21 cellular contexts compared by ENCODE assay signal in the genomic region with DNA sequence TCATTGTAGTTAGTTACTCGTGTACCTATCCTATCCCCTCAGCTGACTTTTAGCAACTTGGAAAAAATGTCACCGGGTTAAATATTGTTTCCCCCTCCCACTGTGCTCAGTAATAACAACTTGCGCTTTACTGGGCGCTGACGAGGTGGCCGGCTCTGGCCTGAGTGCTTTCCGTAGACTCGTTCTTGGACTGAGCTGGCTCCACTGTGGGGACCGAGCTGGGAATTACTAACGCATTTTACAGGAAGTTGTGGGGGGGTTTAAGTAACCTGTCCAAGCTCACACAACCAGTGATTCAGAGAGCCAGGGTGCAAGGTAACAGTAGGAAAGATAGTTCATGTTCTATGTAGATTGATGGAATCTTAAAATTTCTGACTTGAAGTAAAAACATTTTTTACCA.
DNase-seq lines count a peak whose midpoint lies in the region; ATAC-seq and TF ChIP-seq lines count a peak whose summit lies in the region.
"Had no signal": no experiment of that assay in that cellular context is flagged by ENCODE, and none has a peak within 500 bp of the region (broad histone marks: within the 10 kb centered on the region; RNA-seq: fewer than 3 reads in every experiment).

No MANE protein-coding gene starts in this region.

- TF ChIP-seq CTCF in choroid plexus epithelial cell (conservative IDR thresholded peaks at IDR 0.05; ENCODE audit: low read depth, low read length), result no peak
- TF ChIP-seq CTCF in nephron (IDR thresholded peaks at IDR 0.05; ENCODE audit: unreplicated experiment in 3 of 3), result no peak
- no peak for TF ChIP-seq CTCF in type B pancreatic cell (conservative IDR thresholded peaks at IDR 0.05)

- peaks cover 4% of the 10 kb centered on the region for H3K36me3 Mint-ChIP-seq in nephron (ENCODE audit: low read depth)
- no peaks in the 10 kb centered on the region for H3K36me3 Mint-ChIP-seq in type B pancreatic cell
- H3K36me3 Mint-ChIP-seq: CD8-positive, alpha-beta memory T cell had no signal

- peaks cover 4% of the 10 kb centered on the region for H3K27me3 Mint-ChIP-seq in nephron (ENCODE audit: low read depth)
- no peaks in the 10 kb centered on the region for H3K27me3 Mint-ChIP-seq in type B pancreatic cell

- H3K4me3 Mint-ChIP-seq in nephron (no peak overlapping the region), type B pancreatic cell (no peak overlapping the region)
- H3K4me3 Mint-ChIP-seq: CD8-positive, alpha-beta memory T cell had no signal

- H3K4me1 Mint-ChIP-seq in nephron (no peaks in the 10 kb centered on the region), type B pancreatic cell (ENCODE audit: unreplicated experiment) (no peaks in the 10 kb centered on the region)
- H3K4me1 Mint-ChIP-seq: CD8-positive, alpha-beta memory T cell had no signal

- peak; percentile 9 for DNase-seq in NCI-H2227 (lab: John Stamatoyannopoulos, UW; ENCODE audit: unreplicated experiment)
- no peak for DNase-seq in NCI-H2227 treated with DMSO at 0.1 percent for 48 hours (lab: John Stamatoyannopoulos, UW)
- peak; percentile 13 for DNase-seq in choroid plexus epithelial cell (ENCODE audit: low read depth)
- no peak for DNase-seq in type B pancreatic cell (ENCODE audit: extremely low spot score, unreplicated experiment)
- DNase-seq in kidney glomerular epithelial cell (lab: John Stamatoyannopoulos, UW), result no peak
- DNase-seq in NCI-H510A (lab: John Stamatoyannopoulos, UW), result no peak
- DNase-seq: 8988T; AML-193; C1 segment of cervical spinal cord; Calu3; CD8-positive, alpha-beta memory T cell; GDM1; MV-4-11; NCI-H187; NCI-H748 treated with DMSO at 0.1 percent for 48 hours; SIG-M5; SK-N-SH had no signal

- no peak overlapping the region for H3K4me3 ChIP-seq in choroid plexus epithelial cell (ENCODE audit: low read depth, low read length)
- H3K4me3 ChIP-seq: HAP-1 had no signal

- peaks cover 2% of the 10 kb centered on the region for H3K9me3 Mint-ChIP-seq in nephron
- peaks cover 5% of the 10 kb centered on the region for H3K9me3 Mint-ChIP-seq in type B pancreatic cell
- H3K9me3 Mint-ChIP-seq: CD8-positive, alpha-beta memory T cell had no signal

- ATAC-seq in HG03139 (IDR thresholded peaks at IDR 0.05; ENCODE audit: unreplicated experiment), result no peak
- ATAC-seq: Panc1 had no signal

- H3K27ac Mint-ChIP-seq in nephron (peak overlapping the region in 2 of 3 experiments; percentile 19 to 65), type B pancreatic cell (no peak overlapping the region)
- H3K27ac Mint-ChIP-seq: CD8-positive, alpha-beta memory T cell had no signal

Comparison
In these comparisons a context has a peak if more than half of its experiments do, and no peak if none do; other contexts are left out.
1. DNase-seq: peak in NCI-H2227 (single experiment) and choroid plexus epithelial cell (single experiment); none in NCI-H2227 treated with DMSO at 0.1 percent for 48 hours (single experiment), type B pancreatic cell (single experiment), kidney glomerular epithelial cell (single experiment) and NCI-H510A (single experiment).